Comparison of ENCODE assay signal across 9 cellular contexts in genomic region chr20:52179331-52180166, GRCh38. TPM values are rescaled to one million over a fixed set of nuclear protein-coding genes. Genes with fewer than 3 reads are reported as not detected.
DNase-seq lines count a peak whose midpoint lies in the region; ATAC-seq and TF ChIP-seq lines count a peak whose summit lies in the region.
"Had no signal": no experiment of that assay in that cellular context is flagged by ENCODE, and none has a peak within 500 bp of the region (broad histone marks: within the 10 kb centered on the region; RNA-seq: fewer than 3 reads in every experiment).

No MANE protein-coding gene starts in this region.

- ATAC-seq in GM18508 (IDR thresholded peaks at IDR 0.05; ENCODE audit: insufficient read depth, unreplicated experiment) (peak; percentile 86), GM19455 (IDR thresholded peaks at IDR 0.05; ENCODE audit: unreplicated experiment) (peak; percentile 94), HG03064 (IDR thresholded peaks at IDR 0.05; ENCODE audit: low read depth, unreplicated experiment) (peak; percentile 91), psoas muscle (no peak)
- ATAC-seq in activated T-cell treated with anti-CD3 and anti-CD28 coated beads, Interleukin-2, amount 50 U/mL, for 72 hours (replicated peaks in 1 of 2) = peak; percentile 83 to 90

- no peak overlapping the region for H2AK5ac ChIP-seq in neuronal stem cell (ENCODE audit: low read depth, low read length)

- no peak overlapping the region for H3K27ac ChIP-seq in psoas muscle
- H3K27ac ChIP-seq in neuronal stem cell (replicated peaks; ENCODE audit: low read length) = no peak overlapping the region
- H3K27ac ChIP-seq: SK-N-MC had no signal

- H3K27ac Mint-ChIP-seq in activated T-cell treated with anti-CD3 and anti-CD28 coated beads, Interleukin-2, amount 50 U/mL, for 72 hours = peak overlapping the region; percentile 79
- no peak overlapping the region for H3K27ac Mint-ChIP-seq in progenitor cell of endocrine pancreas
- H3K27ac Mint-ChIP-seq in type B pancreatic cell = no peak overlapping the region

- H4K8ac ChIP-seq in neuronal stem cell (ENCODE audit: low read depth, low read length) = no peak overlapping the region

- no peak overlapping the region for H3K18ac ChIP-seq in neuronal stem cell (ENCODE audit: low read length)

- H3K27me3 ChIP-seq in psoas muscle (ENCODE audit: insufficient read depth in 3 of 3, low read length in 2 of 3) = no peaks in the 10 kb centered on the region
- H3K27me3 ChIP-seq in neuronal stem cell (ENCODE audit: control insufficient read depth in 3 of 3, insufficient read depth in 3 of 3, low read depth in 1 of 3, low read length in 3 of 3) = no peaks in the 10 kb centered on the region

- H2BK120ac ChIP-seq in neuronal stem cell (ENCODE audit: low read depth, low read length) = no peak overlapping the region

- H3K4me1 Mint-ChIP-seq in activated T-cell treated with anti-CD3 and anti-CD28 coated beads, Interleukin-2, amount 50 U/mL, for 72 hours (ENCODE audit: low read depth) = peaks cover 26% of the 10 kb centered on the region
- H3K4me1 Mint-ChIP-seq in progenitor cell of endocrine pancreas (ENCODE audit: low read depth) (peaks cover 7% of the 10 kb centered on the region), type B pancreatic cell (ENCODE audit: unreplicated experiment) (no peaks in the 10 kb centered on the region)

- H3K9ac ChIP-seq in neuronal stem cell (ENCODE audit: low read depth, low read length, poor library complexity) = no peak overlapping the region

- no peak overlapping the region for H3K4me2 ChIP-seq in neuronal stem cell (ENCODE audit: insufficient read depth, low read length, poor library complexity, severe bottlenecking)

- H2BK15ac ChIP-seq in neuronal stem cell (ENCODE audit: low read length) = no peak overlapping the region

- no peak overlapping the region for H2AFZ ChIP-seq in neuronal stem cell (ENCODE audit: low read length)

- H3K4ac ChIP-seq in neuronal stem cell (ENCODE audit: low read length) = no peak overlapping the region

- no peak overlapping the region for H3K14ac ChIP-seq in neuronal stem cell (ENCODE audit: low read length)

- H3K4me1 ChIP-seq in psoas muscle (no peaks in the 10 kb centered on the region), neuronal stem cell (ENCODE audit: control insufficient read depth in 2 of 2, insufficient read depth in 1 of 2, low read depth in 1 of 2, low read length in 2 of 2) (no peaks in the 10 kb centered on the region)

- H3K4me3 ChIP-seq in psoas muscle = no peak overlapping the region
- no peak overlapping the region for H3K4me3 ChIP-seq in neuronal stem cell (ENCODE audit: low read length in 2 of 2)
- H3K4me3 ChIP-seq: SK-N-MC had no signal

- H3K23ac ChIP-seq in neuronal stem cell (ENCODE audit: low read depth, low read length, poor library complexity) = no peak overlapping the region

- no peaks in the 10 kb centered on the region for H3K79me1 ChIP-seq in neuronal stem cell (ENCODE audit: low read depth, low read length)

- H2BK12ac ChIP-seq in neuronal stem cell (ENCODE audit: low read length) = no peak overlapping the region

- no peak for TF ChIP-seq CTCF in progenitor cell of endocrine pancreas (IDR thresholded peaks at IDR 0.05; ENCODE audit: unreplicated experiment)
- no peak for TF ChIP-seq CTCF in psoas muscle (IDR thresholded peaks at IDR 0.05)
- no peak for TF ChIP-seq CTCF in type B pancreatic cell (conservative IDR thresholded peaks at IDR 0.05)

- H3K9me3 ChIP-seq in psoas muscle = no peaks in the 10 kb centered on the region
- peaks cover 0 to 2% of the 10 kb centered on the region in 2 donors for H3K9me3 ChIP-seq in neuronal stem cell (replicated peaks in 1 of 2; ENCODE audit: control insufficient read depth in 2 of 2, insufficient read depth in 1 of 2, low read depth in 1 of 2, low read length in 2 of 2)

- peaks cover 0 to 29% of the 10 kb centered on the region in 2 donors for H3K36me3 ChIP-seq in psoas muscle (ENCODE audit: insufficient read depth in 1 of 2, low read depth in 1 of 2)
- peaks cover 14 to 54% of the 10 kb centered on the region in 2 donors for H3K36me3 ChIP-seq in neuronal stem cell (replicated peaks in 1 of 2; ENCODE audit: control insufficient read depth in 2 of 2, insufficient read depth in 2 of 2, low read length in 2 of 2)

- H3K27me3 Mint-ChIP-seq in activated T-cell treated with anti-CD3 and anti-CD28 coated beads, Interleukin-2, amount 50 U/mL, for 72 hours (ENCODE audit: low read depth) = no peaks in the 10 kb centered on the region
- H3K27me3 Mint-ChIP-seq in progenitor cell of endocrine pancreas (peaks cover 3% of the 10 kb centered on the region), type B pancreatic cell (no peaks in the 10 kb centered on the region)

- 71 to 78% (median 74%) methylated on average over 4 of the region's 4 CpGs for WGBS in psoas muscle, 3 donors
- WGBS in neuronal stem cell (ENCODE audit: extremely low coverage in 2 of 2, insufficient read length in 2 of 2, insufficient replicate concordance in 1 of 2), 2 donors = no CpG with 5 or more reads among the region's 4 CpGs

- H2BK5ac ChIP-seq in neuronal stem cell (ENCODE audit: low read length) = no peak overlapping the region

- intact Hi-C loops in psoas muscle (cut with DNase I) = no loop called here

- no peak overlapping the region for H4K91ac ChIP-seq in neuronal stem cell (ENCODE audit: low read depth, low read length, poor library complexity)

- no peaks in the 10 kb centered on the region for H3K9me3 Mint-ChIP-seq in activated T-cell treated with anti-CD3 and anti-CD28 coated beads, Interleukin-2, amount 50 U/mL, for 72 hours
- H3K9me3 Mint-ChIP-seq in progenitor cell of endocrine pancreas (ENCODE audit: low read depth) (no peaks in the 10 kb centered on the region), type B pancreatic cell (no peaks in the 10 kb centered on the region)

- peak overlapping the region; percentile 0 to 52 for H3K4me3 Mint-ChIP-seq in activated T-cell treated with anti-CD3 and anti-CD28 coated beads, Interleukin-2, amount 50 U/mL, for 72 hours
- H3K4me3 Mint-ChIP-seq in progenitor cell of endocrine pancreas (ENCODE audit: low read depth) = no peak overlapping the region
- H3K4me3 Mint-ChIP-seq in type B pancreatic cell = no peak overlapping the region

- DNase-seq in activated T-cell treated with anti-CD3 and anti-CD28 coated beads, Interleukin-2, amount 50 U/mL, for 72 hours = peak; percentile 20 to 41
- DNase-seq in progenitor cell of endocrine pancreas (ENCODE audit: low spot score, unreplicated experiment) (no peak), psoas muscle (no peak), type B pancreatic cell (ENCODE audit: extremely low spot score, unreplicated experiment) (no peak), neuronal stem cell (ENCODE audit: low spot score) (no peak)

- peaks cover 4 to 5% of the 10 kb centered on the region in 2 donors for H3K36me3 Mint-ChIP-seq in activated T-cell treated with anti-CD3 and anti-CD28 coated beads, Interleukin-2, amount 50 U/mL, for 72 hours (ENCODE audit: insufficient read depth in 2 of 2)
- peaks cover 30% of the 10 kb centered on the region for H3K36me3 Mint-ChIP-seq in progenitor cell of endocrine pancreas (ENCODE audit: insufficient read depth)
- peaks cover 19% of the 10 kb centered on the region for H3K36me3 Mint-ChIP-seq in type B pancreatic cell

RNA-seq across cellular contexts. Expression of gene ZFP64, which starts 12.0 kb away (rescaled TPM):
- total RNA-seq in activated T-cell treated with anti-CD3 and anti-CD28 coated beads, Interleukin-2, amount 50 U/mL, for 72 hours = 10 to 100 TPM; 11.6 to 12.4 TPM
- total RNA-seq in progenitor cell of endocrine pancreas = 25.2 and 26.9 TPM in 2 replicates
- total RNA-seq in psoas muscle = 1 to 10 TPM; 3.1 to 6.5 (median 4.0) TPM
- polyA plus RNA-seq in psoas muscle = 1 to 10 TPM; 2.5 to 4.9 (median 3.2) TPM
- 22.0 and 24.1 TPM in 2 replicates for total RNA-seq in type B pancreatic cell (ENCODE audit: low replicate concordance)
- 22.8 TPM for polyA plus RNA-seq in neuronal stem cell (2013, experiment 1 of 2)
- 22.1 TPM for polyA plus RNA-seq in neuronal stem cell (2013, experiment 2 of 2)

Comparison
In these comparisons a context has a peak if more than half of its experiments do, and no peak if none do; other contexts are left out.
1. ATAC-seq: peak in GM18508 (single experiment), GM19455 (single experiment), HG03064 (single experiment) and activated T-cell treated with anti-CD3 and anti-CD28 coated beads, Interleukin-2, amount 50 U/mL, for 72 hours (2 of 2); none in psoas muscle (0 of 4).
2. DNase-seq: peak in activated T-cell treated with anti-CD3 and anti-CD28 coated beads, Interleukin-2, amount 50 U/mL, for 72 hours (2 of 2); none in progenitor cell of endocrine pancreas (single experiment), psoas muscle (0 of 2), type B pancreatic cell (single experiment) and neuronal stem cell (single experiment).
3. H3K4me3 Mint-ChIP-seq: peak in activated T-cell treated with anti-CD3 and anti-CD28 coated beads, Interleukin-2, amount 50 U/mL, for 72 hours (2 of 2); none in progenitor cell of endocrine pancreas (single experiment) and type B pancreatic cell (single experiment).